Comparison of ENCODE assay signal across 8 cellular contexts in genomic region chr18:35345460-35345921, GRCh38. TPM values are rescaled to one million over a fixed set of nuclear protein-coding genes. Genes with fewer than 3 reads are reported as not detected.
DNase-seq lines count a peak whose midpoint lies in the region; ATAC-seq and TF ChIP-seq lines count a peak whose summit lies in the region.

No MANE protein-coding gene starts in this region.

- H3K27me3 ChIP-seq in BLaER1 = no peaks in the 10 kb centered on the region
- H3K27me3 ChIP-seq in Peyer's patch = no peaks in the 10 kb centered on the region

- peaks cover 36% of the 10 kb centered on the region for H4K20me1 ChIP-seq in BLaER1

- TF ChIP-seq CTCF in Peyer's patch (IDR thresholded peaks at IDR 0.05) (no peak), fibroblast of pulmonary artery (IDR thresholded peaks at IDR 0.05; ENCODE audit: low read length, missing control alignments) (no peak)

- peaks cover 40% of the 10 kb centered on the region for H3K4me1 ChIP-seq in BLaER1
- peaks cover 0 to 24% (median 3%) of the 10 kb centered on the region in 4 donors for H3K4me1 ChIP-seq in Peyer's patch

- H3K9me3 ChIP-seq in BLaER1 (no peaks in the 10 kb centered on the region), Peyer's patch (no peaks in the 10 kb centered on the region)

- H3K36me3 ChIP-seq in BLaER1 = peaks cover 22% of the 10 kb centered on the region
- H3K36me3 ChIP-seq in Peyer's patch = peaks cover 0 to under 1% (median 0%) of the 10 kb centered on the region in 3 donors

- DNase-seq in Peyer's patch = peak in 2 of 3 donors; percentile 28 to 48
- peak; percentile 36 for DNase-seq in fibroblast of pulmonary artery (ENCODE audit: low read depth)
- DNase-seq in pons (ENCODE audit: low spot score) = peak; percentile 94
- no peak for DNase-seq in stimulated activated CD4-positive, alpha-beta T cell treated with anti-CD3 and anti-CD28 coated beads, Interleukin-15, amount 100 ng/mL, for 24 hours
- DNase-seq in HK-2 (ENCODE audit: unreplicated experiment) = no peak

- no peak for TF ChIP-seq POLR2A in Peyer's patch (IDR thresholded peaks at IDR 0.05)

- 0 out of 2 replicates have a peak overlapping the region, but pooled peaks have one; percentile 10 for H3K4me3 ChIP-seq in BLaER1
- H3K4me3 ChIP-seq in Peyer's patch = no peak overlapping the region
- no peak overlapping the region for H3K4me3 ChIP-seq in fibroblast of pulmonary artery (replicated peaks; ENCODE audit: low read depth, low read length)

- H3K27ac ChIP-seq in BLaER1 (peak overlapping the region; percentile 100), Peyer's patch (peak overlapping the region in 2 of 4 donors; percentile 99)

- peak overlapping the region; percentile 93 for H3K4me2 ChIP-seq in BLaER1

- H3K9ac ChIP-seq in BLaER1 = peak overlapping the region; percentile 60

- ATAC-seq in GM21447 (IDR thresholded peaks at IDR 0.05; ENCODE audit: unreplicated experiment) (peak; percentile 29), GM21717 (IDR thresholded peaks at IDR 0.05; ENCODE audit: unreplicated experiment) (no peak)

RNA-seq across cellular contexts. Expression of gene ZNF24, which starts 1.3 kb away (rescaled TPM):
- 10 to 100 TPM; 22.8 to 36.3 (median 30.2) TPM for total RNA-seq in Peyer's patch

RNA-seq across cellular contexts. Expression of gene ZNF396, which starts 31.6 kb away (rescaled TPM):
- total RNA-seq in Peyer's patch = 1 to 10 TPM; 1.9 to 6.6 (median 3.7) TPM

RNA-seq across cellular contexts. Expression of gene ZSCAN30, which starts 55.5 kb away (rescaled TPM):
- 10 to 100 TPM; 20.3 to 51.2 (median 26.8) TPM for total RNA-seq in Peyer's patch

Comparison
In these comparisons a context has a peak if more than half of its experiments do, and no peak if none do; other contexts are left out.
1. DNase-seq: peak in Peyer's patch (2 of 3), fibroblast of pulmonary artery (single experiment) and pons (single experiment); none in stimulated activated CD4-positive, alpha-beta T cell treated with anti-CD3 and anti-CD28 coated beads, Interleukin-15, amount 100 ng/mL, for 24 hours (single experiment) and HK-2 (single experiment).